Comparison of ENCODE assay signal across 17 cellular contexts in genomic region chr16:90032664-90033346, GRCh38. TPM values are rescaled to one million over a fixed set of nuclear protein-coding genes. Genes with fewer than 3 reads are reported as not detected.
DNase-seq lines count a peak whose midpoint lies in the region; ATAC-seq and TF ChIP-seq lines count a peak whose summit lies in the region.
"Had no signal": no experiment of that assay in that cellular context is flagged by ENCODE, and none has a peak within 500 bp of the region (broad histone marks: within the 10 kb centered on the region; RNA-seq: fewer than 3 reads in every experiment).

No MANE protein-coding gene starts in this region.

- peak overlapping the region; percentile 77 for H3K27ac Mint-ChIP-seq in T-helper 1 cell treated with Interleukin-12 subunit alpha and Interleukin-12 subunit beta and Interleukin-4 antibody, amounts not matched to agents 30 μg/mL and 1 μg/mL, for 36 hours
- peak overlapping the region; percentile 67 for H3K27ac Mint-ChIP-seq in endothelial cell (ENCODE audit: unreplicated experiment)

- no peaks in the 10 kb centered on the region for H3K4me1 ChIP-seq in mucosa of descending colon (ENCODE audit: low read depth)
- H3K4me1 ChIP-seq: A549, esophagus muscularis mucosa, upper lobe of left lung had no signal

- DNase-seq in T-helper 1 cell (no peak), SK-N-MC (ENCODE audit: low read depth, low spot score) (no peak), endothelial cell (ENCODE audit: low spot score) (no peak), sciatic nerve (ENCODE audit: low spot score) (no peak), mucosa of descending colon (no peak), inferior parietal cortex (ENCODE audit: extremely low spot score) (no peak), SHP77 (lab: John Stamatoyannopoulos, UW) (no peak)
- DNase-seq: COR-L47; naive thymus-derived CD4-positive, alpha-beta T cell; NCI-H2081; Right ventricle myocardium superior; upper lobe of left lung had no signal

- H3K9me3 ChIP-seq in SK-N-MC (ENCODE audit: low read depth, low read length), result no peaks in the 10 kb centered on the region
- no peaks in the 10 kb centered on the region for H3K9me3 ChIP-seq in mucosa of descending colon
- H3K9me3 ChIP-seq: A549, esophagus muscularis mucosa had no signal

- peaks cover 6% of the 10 kb centered on the region; the same call in 1 of the 2 replicates for H3K36me3 ChIP-seq in SK-N-MC (ENCODE audit: insufficient read depth, low read length)
- H3K36me3 ChIP-seq in mucosa of descending colon (ENCODE audit: low read depth), result peaks cover 2% of the 10 kb centered on the region

- H3K27me3 Mint-ChIP-seq in T-helper 1 cell treated with Interleukin-12 subunit alpha and Interleukin-12 subunit beta and Interleukin-4 antibody, amounts not matched to agents 30 μg/mL and 1 μg/mL, for 36 hours (ENCODE audit: low read depth), result no peaks in the 10 kb centered on the region
- H3K27me3 Mint-ChIP-seq in endothelial cell (ENCODE audit: unreplicated experiment), result peaks cover 10% of the 10 kb centered on the region

- TF ChIP-seq CTCF in endothelial cell (IDR thresholded peaks at IDR 0.05; ENCODE audit: unreplicated experiment) (no peak), mucosa of descending colon (IDR thresholded peaks at IDR 0.05) (no peak)

- no peak overlapping the region for H3K4me3 Mint-ChIP-seq in T-helper 1 cell treated with Interleukin-12 subunit alpha and Interleukin-12 subunit beta and Interleukin-4 antibody, amounts not matched to agents 30 μg/mL and 1 μg/mL, for 36 hours
- peak overlapping the region; percentile 84 for H3K4me3 Mint-ChIP-seq in endothelial cell (ENCODE audit: unreplicated experiment)

- no peak overlapping the region for H3K9ac ChIP-seq in SK-N-MC (ENCODE audit: insufficient read length)

- intact Hi-C loops in sciatic nerve (cut with DNase I), result no loop called here
- intact Hi-C loops in mucosa of descending colon (cut with DNase I, micrococcal nuclease), result no loop called here

- peaks cover 8% of the 10 kb centered on the region for H3K9me3 Mint-ChIP-seq in T-helper 1 cell treated with Interleukin-12 subunit alpha and Interleukin-12 subunit beta and Interleukin-4 antibody, amounts not matched to agents 30 μg/mL and 1 μg/mL, for 36 hours
- H3K9me3 Mint-ChIP-seq in endothelial cell (ENCODE audit: unreplicated experiment), result peaks cover 5% of the 10 kb centered on the region

- H3K4me3 ChIP-seq in SK-N-MC (no peak overlapping the region), mucosa of descending colon (no peak overlapping the region)
- H3K4me3 ChIP-seq: A549, coronary artery, esophagus muscularis mucosa had no signal

- ATAC-seq in sciatic nerve, result peak; percentile 7
- ATAC-seq in mucosa of descending colon, result no peak

- H3K27ac ChIP-seq in SK-N-MC, result peak overlapping the region; percentile 50; the same call in 1 of the 2 replicates
- H3K27ac ChIP-seq: A549, esophagus muscularis mucosa, upper lobe of left lung had no signal

- peaks cover 8% of the 10 kb centered on the region for H3K36me3 Mint-ChIP-seq in T-helper 1 cell treated with Interleukin-12 subunit alpha and Interleukin-12 subunit beta and Interleukin-4 antibody, amounts not matched to agents 30 μg/mL and 1 μg/mL, for 36 hours (ENCODE audit: low read depth)
- peaks cover 44% of the 10 kb centered on the region for H3K36me3 Mint-ChIP-seq in endothelial cell (ENCODE audit: low read depth, unreplicated experiment)

- H3K4me1 Mint-ChIP-seq in T-helper 1 cell treated with Interleukin-12 subunit alpha and Interleukin-12 subunit beta and Interleukin-4 antibody, amounts not matched to agents 30 μg/mL and 1 μg/mL, for 36 hours (ENCODE audit: low read depth), result peaks cover 5% of the 10 kb centered on the region
- peaks cover 4% of the 10 kb centered on the region for H3K4me1 Mint-ChIP-seq in endothelial cell (ENCODE audit: unreplicated experiment)

RNA-seq across cellular contexts. Expression of gene DBNDD1, which starts 13.5 kb away (rescaled TPM):
- total RNA-seq in endothelial cell (ENCODE audit: unreplicated experiment) (36.8 TPM), sciatic nerve (1.8 TPM), mucosa of descending colon (1 to 10 TPM; 1.7 to 3.0 (median 2.0) TPM)

RNA-seq across cellular contexts. Expression of gene PRDM7, which starts 44.3 kb away (rescaled TPM):
- not detected for total RNA-seq in endothelial cell (ENCODE audit: unreplicated experiment)
- not detected for total RNA-seq in sciatic nerve
- total RNA-seq in mucosa of descending colon, result not detected
- total RNA-seq: esophagus muscularis mucosa; lower leg skin; naive thymus-derived CD4-positive, alpha-beta T cell; Right ventricle myocardium superior; upper lobe of left lung had no signal
